In the genomic region with DNA sequence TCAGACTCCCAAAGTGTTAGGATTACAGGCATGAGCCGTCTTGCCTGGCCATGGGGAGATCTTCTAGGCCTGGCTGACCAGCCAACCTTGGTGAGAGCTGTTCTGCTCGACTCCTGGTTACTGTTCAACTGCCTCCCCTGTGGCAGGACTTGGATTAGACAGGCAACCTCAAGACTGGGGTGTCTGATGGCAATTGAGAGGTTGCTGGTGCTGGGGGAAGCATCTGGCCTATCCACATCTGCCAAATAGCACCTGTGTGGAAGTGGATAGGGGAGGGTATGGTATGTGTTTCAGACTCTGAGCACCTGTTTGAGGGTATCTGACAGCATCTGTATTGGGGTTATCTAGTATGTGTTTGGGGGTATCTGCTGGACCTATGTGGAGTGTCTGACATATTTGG, we compare ENCODE assay signal across 14 cellular contexts. TPM values are rescaled to one million over a fixed set of nuclear protein-coding genes. Genes with fewer than 3 reads are reported as not detected.
DNase-seq lines count a peak whose midpoint lies in the region; ATAC-seq and TF ChIP-seq lines count a peak whose summit lies in the region.
"Had no signal": no experiment of that assay in that cellular context is flagged by ENCODE, and none has a peak within 500 bp of the region (broad histone marks: within the 10 kb centered on the region; RNA-seq: fewer than 3 reads in every experiment).

No MANE protein-coding gene starts in this region.

- H2AFZ ChIP-seq in OCI-LY1 (ENCODE audit: low read length) = no peak overlapping the region
- H2AFZ ChIP-seq in neuron (ENCODE audit: low read depth, low read length) = no peak overlapping the region
- no peak overlapping the region for H2AFZ ChIP-seq in MM.1S (ENCODE audit: low read length)

- peaks cover 10% of the 10 kb centered on the region for H3K36me3 Mint-ChIP-seq in activated CD4-positive, alpha-beta T cell treated with anti-CD3 and anti-CD28 coated beads for 36 hours (ENCODE audit: low read depth)
- peaks cover 13% of the 10 kb centered on the region for H3K36me3 Mint-ChIP-seq in brain

- H3K4me3 Mint-ChIP-seq in activated CD4-positive, alpha-beta T cell treated with anti-CD3 and anti-CD28 coated beads for 36 hours = peak overlapping the region; percentile 83
- peak overlapping the region; percentile 92 to 99 (median 94) for H3K4me3 Mint-ChIP-seq in brain

- no peak overlapping the region for H3K4me2 ChIP-seq in OCI-LY1 (ENCODE audit: low read length)
- no peak overlapping the region for H3K4me2 ChIP-seq in MM.1S (ENCODE audit: low read depth, low read length)

- CTCF ChIA-PET in activated CD4-positive, alpha-beta T cell treated with anti-CD3 and anti-CD28 coated beads for 36 hours (lab: Charles Lee) = interaction anchor here (1.3 to 1.5 kb wide), 2 partner anchors 19 to 26 kb away, joined by 4 read pairs; no protein-coding TSS in a partner anchor

- H3K27ac ChIP-seq in OCI-LY1 (ENCODE audit: low read depth, low read length, poor library complexity, severe bottlenecking) = peak overlapping the region; percentile 30
- H3K27ac ChIP-seq in MM.1S (ENCODE audit: low read length) = no peak overlapping the region
- H3K27ac ChIP-seq in esophagus squamous epithelium = no peak overlapping the region

- no peaks in the 10 kb centered on the region for H3K9me3 ChIP-seq in OCI-LY1 (ENCODE audit: low read length)
- H3K9me3 ChIP-seq in neuron (ENCODE audit: low read length) = no peaks in the 10 kb centered on the region
- no peaks in the 10 kb centered on the region for H3K9me3 ChIP-seq in MM.1S (replicated peaks; ENCODE audit: insufficient read depth, low read length)
- H3K9me3 ChIP-seq in esophagus squamous epithelium = no peaks in the 10 kb centered on the region
- H3K9me3 ChIP-seq: tibial artery had no signal

- TF ChIP-seq POLR2A in esophagus squamous epithelium (IDR thresholded peaks at IDR 0.05) = no peak

- H3K4me1 ChIP-seq in OCI-LY1 (ENCODE audit: insufficient read depth, low read length, severe bottlenecking) (peaks cover 28% of the 10 kb centered on the region), neuron (ENCODE audit: insufficient read depth, low read length) (peaks cover 11% of the 10 kb centered on the region), MM.1S (ENCODE audit: low read length) (peaks cover 5% of the 10 kb centered on the region; the same call in 1 of the 2 replicates), esophagus squamous epithelium (peaks cover 5 to 55% (median 15%) of the 10 kb centered on the region in 3 donors)

- no peaks in the 10 kb centered on the region for H3K27me3 ChIP-seq in OCI-LY1 (ENCODE audit: insufficient read depth, low read length)
- H3K27me3 ChIP-seq in neuron (ENCODE audit: insufficient read depth, low read length) = no peaks in the 10 kb centered on the region
- H3K27me3 ChIP-seq in MM.1S (replicated peaks; ENCODE audit: insufficient read depth, low read length) = no peaks in the 10 kb centered on the region
- no peaks in the 10 kb centered on the region for H3K27me3 ChIP-seq in esophagus squamous epithelium
- H3K27me3 ChIP-seq: tibial artery had no signal

- intact Hi-C loops in activated CD4-positive, alpha-beta T cell treated with anti-CD3 and anti-CD28 coated beads for 36 hours (cut with DNase I, micrococcal nuclease) = no loop called here
- intact Hi-C loops in esophagus squamous epithelium (cut with DNase I) (no loop called here), Right ventricle myocardium inferior (cut with DNase I) (no loop called here)

- no peaks in the 10 kb centered on the region for H3K9me3 Mint-ChIP-seq in activated CD4-positive, alpha-beta T cell treated with anti-CD3 and anti-CD28 coated beads for 36 hours (ENCODE audit: low read depth)
- peaks cover 0 to 4% (median 0%) of the 10 kb centered on the region in 5 experiments for H3K9me3 Mint-ChIP-seq in brain

- no peak for DNase-seq in activated CD4-positive, alpha-beta T cell treated with anti-CD3 and anti-CD28 coated beads for 36 hours
- DNase-seq in activated CD4-positive, alpha-beta T cell treated with anti-CD3 and anti-CD28 coated beads for 4 hours = no peak
- DNase-seq in MM.1S (no peak), esophagus squamous epithelium (lab: John Stamatoyannopoulos, UW) (no peak), Right ventricle myocardium inferior (ENCODE audit: missing footprints) (no peak)
- DNase-seq: activated CD4-positive, CD25-positive, alpha-beta regulatory T cell treated with anti-CD3 and anti-CD28 coated beads, Interleukin-2, amount 50 U/mL, for 72 hours; cerebellar nuclear complex; NK-92 treated with Interleukin-12 subunit alpha and Interleukin-12 subunit beta, amount 100 ng/mL, for 24 hours; occipital lobe; tibial artery had no signal

- H4K20me1 ChIP-seq in OCI-LY1 (ENCODE audit: insufficient read depth, low read length) = no peaks in the 10 kb centered on the region
- no peaks in the 10 kb centered on the region for H4K20me1 ChIP-seq in MM.1S (ENCODE audit: insufficient read depth, low read length)

- H3K4me3 ChIP-seq in OCI-LY1 (ENCODE audit: low read depth, low read length, poor library complexity, severe bottlenecking) (no peak overlapping the region), neuron (ENCODE audit: low read length) (peak overlapping the region; percentile 88), MM.1S (ENCODE audit: low read length) (no peak overlapping the region), esophagus squamous epithelium (no peak overlapping the region)

- peak overlapping the region; percentile 28 for H3K27ac Mint-ChIP-seq in activated CD4-positive, alpha-beta T cell treated with anti-CD3 and anti-CD28 coated beads for 36 hours
- H3K27ac Mint-ChIP-seq in brain = peak overlapping the region in 4 of 5 experiments; percentile 3 to 92 (median 74)

- POLR2A ChIA-PET in activated CD4-positive, alpha-beta T cell treated with anti-CD3 and anti-CD28 coated beads for 36 hours (lab: Charles Lee) = interaction anchor here (0.6 to 0.9 kb wide), 2 partner anchors 142 to 580 kb away, joined by 3 to 4 read pairs; partner anchors contain the start of gene PNPLA6

- H3K36me3 ChIP-seq in OCI-LY1 (ENCODE audit: insufficient read depth, low read length) (peaks cover 39% of the 10 kb centered on the region), neuron (ENCODE audit: insufficient read depth, low read length) (no peaks in the 10 kb centered on the region), MM.1S (replicated peaks; ENCODE audit: insufficient read depth, low read length) (no peaks in the 10 kb centered on the region), esophagus squamous epithelium (no peaks in the 10 kb centered on the region)

- H3K27me3 Mint-ChIP-seq in activated CD4-positive, alpha-beta T cell treated with anti-CD3 and anti-CD28 coated beads for 36 hours = no peaks in the 10 kb centered on the region
- H3K27me3 Mint-ChIP-seq in brain = peaks cover 16% of the 10 kb centered on the region

- 60% methylated on average over 2 of the region's 2 CpGs; no CpG with 5 or more reads in 1 of the 2 donors for WGBS in esophagus squamous epithelium, 2 donors

- H3K79me2 ChIP-seq in OCI-LY1 (ENCODE audit: insufficient read depth, low read length) (peaks cover 19% of the 10 kb centered on the region), MM.1S (ENCODE audit: low read length) (peaks cover 33% of the 10 kb centered on the region)

- H3K9ac ChIP-seq in OCI-LY1 (ENCODE audit: low read length) (no peak overlapping the region), MM.1S (ENCODE audit: low read length) (no peak overlapping the region)

- no peak for ATAC-seq in activated CD4-positive, alpha-beta T cell treated with anti-CD3 and anti-CD28 coated beads for 36 hours
- ATAC-seq in Right ventricle myocardium inferior = no peak
- ATAC-seq: SK-N-SH treated with all-trans-retinoic acid at 6 μM for 48 hours had no signal

- no peak for TF ChIP-seq CTCF in OCI-LY1 (IDR thresholded peaks at IDR 0.05; ENCODE audit: low read length)
- TF ChIP-seq CTCF in brain (conservative IDR thresholded peaks at IDR 0.05) = no peak
- no peak for TF ChIP-seq CTCF in MM.1S (IDR thresholded peaks at IDR 0.05; ENCODE audit: low read length)
- TF ChIP-seq CTCF in esophagus squamous epithelium (IDR thresholded peaks at IDR 0.05) = no peak

- H3F3A ChIP-seq in OCI-LY1 (ENCODE audit: insufficient read depth, low read length) = no peaks in the 10 kb centered on the region
- no peaks in the 10 kb centered on the region for H3F3A ChIP-seq in MM.1S (ENCODE audit: insufficient read depth, low read length)

- H3K9me2 ChIP-seq in OCI-LY1 (ENCODE audit: low read depth, low read length) (no peaks in the 10 kb centered on the region), MM.1S (replicated peaks; ENCODE audit: insufficient read depth, low read length) (no peaks in the 10 kb centered on the region)

- peaks cover 27% of the 10 kb centered on the region for H3K4me1 Mint-ChIP-seq in activated CD4-positive, alpha-beta T cell treated with anti-CD3 and anti-CD28 coated beads for 36 hours
- H3K4me1 Mint-ChIP-seq in brain = peaks cover 27% of the 10 kb centered on the region

RNA-seq across cellular contexts. Expression of gene ARHGEF18, which starts 44.7 kb away (rescaled TPM):
- 10 to 100 TPM; 36.6 to 39.3 TPM for total RNA-seq in activated CD4-positive, alpha-beta T cell treated with anti-CD3 and anti-CD28 coated beads for 36 hours
- polyA plus RNA-seq in brain (ENCODE audit: insufficient read depth, low read depth, low replicate concordance) = 34.0 TPM
- 10 to 100 TPM; 24.2 to 42.0 (median 28.7) TPM for total RNA-seq in esophagus squamous epithelium
- total RNA-seq in Right ventricle myocardium inferior = 8.5 TPM
